Comparison of ENCODE assay signal across 1 cellular context in the genomic region with DNA sequence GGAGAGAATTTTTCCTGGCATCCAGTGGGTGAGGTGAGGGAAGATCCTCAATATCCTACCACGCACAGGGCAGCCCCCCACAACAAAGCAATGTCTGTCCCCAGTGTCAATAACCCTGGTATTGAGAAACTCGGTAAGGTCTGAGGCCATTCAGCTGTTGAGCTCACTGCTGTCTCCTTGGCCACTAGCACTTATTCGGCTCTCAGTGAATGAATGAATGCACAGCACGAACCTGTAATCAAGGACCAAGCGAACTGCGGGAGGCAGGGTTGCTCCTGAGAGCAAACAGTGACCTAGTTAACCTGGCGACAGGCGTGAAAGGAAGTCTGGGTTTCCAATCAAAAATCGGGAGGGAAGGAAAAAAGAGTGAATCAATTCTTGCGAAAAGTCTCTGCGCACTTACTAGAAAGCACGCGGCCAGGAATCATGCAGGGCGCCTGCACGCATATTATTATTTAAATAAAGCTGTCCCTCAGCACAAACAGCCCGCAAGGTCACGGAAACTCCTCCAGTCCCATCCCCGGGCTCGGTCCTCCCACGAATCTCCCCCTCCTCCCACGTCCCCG.
A peak's percentile ranks its signal among the peaks of the same experiment; 100 is the strongest.
TF ChIP-seq lines count a peak whose summit lies in the region.

No MANE protein-coding gene starts in this region.

TF ChIP-seq in HepG2, 621 proteins besides CTCF, POLR2A, EP300 and RAD21 (continued from another document and continues in another):
- TF ChIP-seq, protein P1, sequence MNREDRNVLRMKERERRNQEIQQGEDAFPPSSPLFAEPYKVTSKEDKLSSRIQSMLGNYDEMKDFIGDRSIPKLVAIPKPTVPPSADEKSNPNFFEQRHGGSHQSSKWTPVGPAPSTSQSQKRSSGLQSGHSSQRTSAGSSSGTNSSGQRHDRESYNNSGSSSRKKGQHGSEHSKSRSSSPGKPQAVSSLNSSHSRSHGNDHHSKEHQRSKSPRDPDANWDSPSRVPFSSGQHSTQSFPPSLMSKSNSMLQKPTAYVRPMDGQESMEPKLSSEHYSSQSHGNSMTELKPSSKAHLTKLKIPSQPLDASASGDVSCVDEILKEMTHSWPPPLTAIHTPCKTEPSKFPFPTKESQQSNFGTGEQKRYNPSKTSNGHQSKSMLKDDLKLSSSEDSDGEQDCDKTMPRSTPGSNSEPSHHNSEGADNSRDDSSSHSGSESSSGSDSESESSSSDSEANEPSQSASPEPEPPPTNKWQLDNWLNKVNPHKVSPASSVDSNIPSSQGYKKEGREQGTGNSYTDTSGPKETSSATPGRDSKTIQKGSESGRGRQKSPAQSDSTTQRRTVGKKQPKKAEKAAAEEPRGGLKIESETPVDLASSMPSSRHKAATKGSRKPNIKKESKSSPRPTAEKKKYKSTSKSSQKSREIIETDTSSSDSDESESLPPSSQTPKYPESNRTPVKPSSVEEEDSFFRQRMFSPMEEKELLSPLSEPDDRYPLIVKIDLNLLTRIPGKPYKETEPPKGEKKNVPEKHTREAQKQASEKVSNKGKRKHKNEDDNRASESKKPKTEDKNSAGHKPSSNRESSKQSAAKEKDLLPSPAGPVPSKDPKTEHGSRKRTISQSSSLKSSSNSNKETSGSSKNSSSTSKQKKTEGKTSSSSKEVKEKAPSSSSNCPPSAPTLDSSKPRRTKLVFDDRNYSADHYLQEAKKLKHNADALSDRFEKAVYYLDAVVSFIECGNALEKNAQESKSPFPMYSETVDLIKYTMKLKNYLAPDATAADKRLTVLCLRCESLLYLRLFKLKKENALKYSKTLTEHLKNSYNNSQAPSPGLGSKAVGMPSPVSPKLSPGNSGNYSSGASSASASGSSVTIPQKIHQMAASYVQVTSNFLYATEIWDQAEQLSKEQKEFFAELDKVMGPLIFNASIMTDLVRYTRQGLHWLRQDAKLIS (CRISPR knock-in tag; IDR thresholded peaks at IDR 0.05) = no peak
- TF ChIP-seq ETV5 (CRISPR knock-in tag; IDR thresholded peaks at IDR 0.05; ENCODE audit: borderline replicate concordance) (peak; percentile 23; the same call in 1 of the 2 replicates), ZNF543 (CRISPR knock-in tag; IDR thresholded peaks at IDR 0.05) (0 out of 2 replicates have a peak, but pooled peaks have one; percentile 30), ARHGAP35 (CRISPR knock-in tag; IDR thresholded peaks at IDR 0.05; ENCODE audit: borderline replicate concordance) (no peak), ZNF616 (CRISPR knock-in tag; IDR thresholded peaks at IDR 0.05; ENCODE audit: low read depth) (0 out of 2 replicates have a peak, but pooled peaks have one; percentile 6), MIER2 (CRISPR knock-in tag; IDR thresholded peaks at IDR 0.05) (no peak), EEA1 (CRISPR knock-in tag; IDR thresholded peaks at IDR 0.05; ENCODE audit: borderline replicate concordance) (0 out of 2 replicates have a peak, but pooled peaks have one; percentile 58), IKZF1 (IDR thresholded peaks at IDR 0.05) (no peak), ZNF569 (CRISPR knock-in tag; IDR thresholded peaks at IDR 0.05; ENCODE audit: borderline replicate concordance) (no peak), MYC (CRISPR knock-in tag; IDR thresholded peaks at IDR 0.05; ENCODE audit: borderline replicate concordance) (peak; percentile 46; the same call in 1 of the 2 replicates), ZNF678 (CRISPR knock-in tag; IDR thresholded peaks at IDR 0.05) (no peak), ZBTB38 (CRISPR knock-in tag; IDR thresholded peaks at IDR 0.05) (peak; percentile 70; the same call in 1 of the 2 replicates), SAP130 (CRISPR knock-in tag; IDR thresholded peaks at IDR 0.05; ENCODE audit: low read depth) (peak; percentile 52; the same call in 1 of the 2 replicates), ZKSCAN5 (CRISPR knock-in tag; IDR thresholded peaks at IDR 0.05) (0 out of 2 replicates have a peak, but pooled peaks have one; percentile 18), ZNF792 (CRISPR knock-in tag; IDR thresholded peaks at IDR 0.05) (0 out of 2 replicates have a peak, but pooled peaks have one; percentile 19), ZNF382 (CRISPR knock-in tag; IDR thresholded peaks at IDR 0.05; ENCODE audit: borderline replicate concordance) (no peak), RFX5 (IDR thresholded peaks at IDR 0.05; ENCODE audit: low read depth, low read length) (peak; percentile 9; the same call in 1 of the 2 replicates), CEBPB (IDR thresholded peaks at IDR 0.05; ENCODE audit: borderline replicate concordance, low read depth, low read length) (peak; percentile 50; the same call in 1 of the 2 replicates)
- TF ChIP-seq, protein P2, sequence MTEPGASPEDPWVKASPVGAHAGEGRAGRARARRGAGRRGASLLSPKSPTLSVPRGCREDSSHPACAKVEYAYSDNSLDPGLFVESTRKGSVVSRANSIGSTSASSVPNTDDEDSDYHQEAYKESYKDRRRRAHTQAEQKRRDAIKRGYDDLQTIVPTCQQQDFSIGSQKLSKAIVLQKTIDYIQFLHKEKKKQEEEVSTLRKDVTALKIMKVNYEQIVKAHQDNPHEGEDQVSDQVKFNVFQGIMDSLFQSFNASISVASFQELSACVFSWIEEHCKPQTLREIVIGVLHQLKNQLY (CRISPR knock-in tag; IDR thresholded peaks at IDR 0.05) = no peak
- TF ChIP-seq, protein P3, sequence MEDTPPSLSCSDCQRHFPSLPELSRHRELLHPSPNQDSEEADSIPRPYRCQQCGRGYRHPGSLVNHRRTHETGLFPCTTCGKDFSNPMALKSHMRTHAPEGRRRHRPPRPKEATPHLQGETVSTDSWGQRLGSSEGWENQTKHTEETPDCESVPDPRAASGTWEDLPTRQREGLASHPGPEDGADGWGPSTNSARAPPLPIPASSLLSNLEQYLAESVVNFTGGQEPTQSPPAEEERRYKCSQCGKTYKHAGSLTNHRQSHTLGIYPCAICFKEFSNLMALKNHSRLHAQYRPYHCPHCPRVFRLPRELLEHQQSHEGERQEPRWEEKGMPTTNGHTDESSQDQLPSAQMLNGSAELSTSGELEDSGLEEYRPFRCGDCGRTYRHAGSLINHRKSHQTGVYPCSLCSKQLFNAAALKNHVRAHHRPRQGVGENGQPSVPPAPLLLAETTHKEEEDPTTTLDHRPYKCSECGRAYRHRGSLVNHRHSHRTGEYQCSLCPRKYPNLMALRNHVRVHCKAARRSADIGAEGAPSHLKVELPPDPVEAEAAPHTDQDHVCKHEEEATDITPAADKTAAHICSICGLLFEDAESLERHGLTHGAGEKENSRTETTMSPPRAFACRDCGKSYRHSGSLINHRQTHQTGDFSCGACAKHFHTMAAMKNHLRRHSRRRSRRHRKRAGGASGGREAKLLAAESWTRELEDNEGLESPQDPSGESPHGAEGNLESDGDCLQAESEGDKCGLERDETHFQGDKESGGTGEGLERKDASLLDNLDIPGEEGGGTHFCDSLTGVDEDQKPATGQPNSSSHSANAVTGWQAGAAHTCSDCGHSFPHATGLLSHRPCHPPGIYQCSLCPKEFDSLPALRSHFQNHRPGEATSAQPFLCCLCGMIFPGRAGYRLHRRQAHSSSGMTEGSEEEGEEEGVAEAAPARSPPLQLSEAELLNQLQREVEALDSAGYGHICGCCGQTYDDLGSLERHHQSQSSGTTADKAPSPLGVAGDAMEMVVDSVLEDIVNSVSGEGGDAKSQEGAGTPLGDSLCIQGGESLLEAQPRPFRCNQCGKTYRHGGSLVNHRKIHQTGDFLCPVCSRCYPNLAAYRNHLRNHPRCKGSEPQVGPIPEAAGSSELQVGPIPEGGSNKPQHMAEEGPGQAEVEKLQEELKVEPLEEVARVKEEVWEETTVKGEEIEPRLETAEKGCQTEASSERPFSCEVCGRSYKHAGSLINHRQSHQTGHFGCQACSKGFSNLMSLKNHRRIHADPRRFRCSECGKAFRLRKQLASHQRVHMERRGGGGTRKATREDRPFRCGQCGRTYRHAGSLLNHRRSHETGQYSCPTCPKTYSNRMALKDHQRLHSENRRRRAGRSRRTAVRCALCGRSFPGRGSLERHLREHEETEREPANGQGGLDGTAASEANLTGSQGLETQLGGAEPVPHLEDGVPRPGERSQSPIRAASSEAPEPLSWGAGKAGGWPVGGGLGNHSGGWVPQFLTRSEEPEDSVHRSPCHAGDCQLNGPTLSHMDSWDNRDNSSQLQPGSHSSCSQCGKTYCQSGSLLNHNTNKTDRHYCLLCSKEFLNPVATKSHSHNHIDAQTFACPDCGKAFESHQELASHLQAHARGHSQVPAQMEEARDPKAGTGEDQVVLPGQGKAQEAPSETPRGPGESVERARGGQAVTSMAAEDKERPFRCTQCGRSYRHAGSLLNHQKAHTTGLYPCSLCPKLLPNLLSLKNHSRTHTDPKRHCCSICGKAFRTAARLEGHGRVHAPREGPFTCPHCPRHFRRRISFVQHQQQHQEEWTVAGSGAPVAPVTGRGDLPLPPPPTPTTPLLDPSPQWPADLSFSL (CRISPR knock-in tag; IDR thresholded peaks at IDR 0.05) = no peak
- TF ChIP-seq, protein P4, sequence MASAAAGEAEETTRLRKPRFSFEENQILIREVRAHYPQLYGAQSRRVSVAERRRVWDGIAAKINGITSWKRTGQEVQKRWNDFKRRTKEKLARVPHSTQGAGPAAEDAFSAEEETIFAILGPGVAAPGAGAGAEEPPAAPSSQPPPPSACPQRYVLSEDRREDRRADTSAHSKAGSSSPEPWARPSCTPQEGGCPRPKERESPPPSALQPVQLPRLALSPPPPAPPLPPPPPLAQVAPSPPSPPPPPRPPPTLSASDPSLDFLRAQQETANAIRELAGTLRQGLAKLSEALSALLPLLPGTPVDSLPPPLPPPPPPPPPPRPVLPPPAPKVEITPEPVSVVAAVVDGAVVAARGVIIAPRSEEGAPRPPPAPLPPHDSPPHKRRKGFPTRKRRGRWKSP (CRISPR knock-in tag; IDR thresholded peaks at IDR 0.05) = no peak
- TF ChIP-seq, protein P5, sequence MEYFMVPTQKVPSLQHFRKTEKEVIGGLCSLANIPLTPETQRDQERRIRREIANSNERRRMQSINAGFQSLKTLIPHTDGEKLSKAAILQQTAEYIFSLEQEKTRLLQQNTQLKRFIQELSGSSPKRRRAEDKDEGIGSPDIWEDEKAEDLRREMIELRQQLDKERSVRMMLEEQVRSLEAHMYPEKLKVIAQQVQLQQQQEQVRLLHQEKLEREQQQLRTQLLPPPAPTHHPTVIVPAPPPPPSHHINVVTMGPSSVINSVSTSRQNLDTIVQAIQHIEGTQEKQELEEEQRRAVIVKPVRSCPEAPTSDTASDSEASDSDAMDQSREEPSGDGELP (IDR thresholded peaks at IDR 0.05; ENCODE audit: borderline replicate concordance, low read depth) = peak; percentile 78; the same call in 1 of the 2 replicates
- TF ChIP-seq, protein P6, sequence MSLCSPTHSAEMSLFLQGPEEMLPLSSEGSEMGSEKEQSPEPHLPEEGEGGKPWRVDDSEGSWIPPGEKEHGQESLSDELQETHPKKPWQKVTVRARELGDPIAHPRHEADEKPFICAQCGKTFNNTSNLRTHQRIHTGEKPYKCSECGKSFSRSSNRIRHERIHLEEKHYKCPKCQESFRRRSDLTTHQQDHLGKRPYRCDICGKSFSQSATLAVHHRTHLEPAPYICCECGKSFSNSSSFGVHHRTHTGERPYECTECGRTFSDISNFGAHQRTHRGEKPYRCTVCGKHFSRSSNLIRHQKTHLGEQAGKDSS (CRISPR knock-in tag; IDR thresholded peaks at IDR 0.05; ENCODE audit: borderline replicate concordance, low read depth) = 0 out of 2 replicates have a peak, but pooled peaks have one; percentile 32
- TF ChIP-seq, protein P7, sequence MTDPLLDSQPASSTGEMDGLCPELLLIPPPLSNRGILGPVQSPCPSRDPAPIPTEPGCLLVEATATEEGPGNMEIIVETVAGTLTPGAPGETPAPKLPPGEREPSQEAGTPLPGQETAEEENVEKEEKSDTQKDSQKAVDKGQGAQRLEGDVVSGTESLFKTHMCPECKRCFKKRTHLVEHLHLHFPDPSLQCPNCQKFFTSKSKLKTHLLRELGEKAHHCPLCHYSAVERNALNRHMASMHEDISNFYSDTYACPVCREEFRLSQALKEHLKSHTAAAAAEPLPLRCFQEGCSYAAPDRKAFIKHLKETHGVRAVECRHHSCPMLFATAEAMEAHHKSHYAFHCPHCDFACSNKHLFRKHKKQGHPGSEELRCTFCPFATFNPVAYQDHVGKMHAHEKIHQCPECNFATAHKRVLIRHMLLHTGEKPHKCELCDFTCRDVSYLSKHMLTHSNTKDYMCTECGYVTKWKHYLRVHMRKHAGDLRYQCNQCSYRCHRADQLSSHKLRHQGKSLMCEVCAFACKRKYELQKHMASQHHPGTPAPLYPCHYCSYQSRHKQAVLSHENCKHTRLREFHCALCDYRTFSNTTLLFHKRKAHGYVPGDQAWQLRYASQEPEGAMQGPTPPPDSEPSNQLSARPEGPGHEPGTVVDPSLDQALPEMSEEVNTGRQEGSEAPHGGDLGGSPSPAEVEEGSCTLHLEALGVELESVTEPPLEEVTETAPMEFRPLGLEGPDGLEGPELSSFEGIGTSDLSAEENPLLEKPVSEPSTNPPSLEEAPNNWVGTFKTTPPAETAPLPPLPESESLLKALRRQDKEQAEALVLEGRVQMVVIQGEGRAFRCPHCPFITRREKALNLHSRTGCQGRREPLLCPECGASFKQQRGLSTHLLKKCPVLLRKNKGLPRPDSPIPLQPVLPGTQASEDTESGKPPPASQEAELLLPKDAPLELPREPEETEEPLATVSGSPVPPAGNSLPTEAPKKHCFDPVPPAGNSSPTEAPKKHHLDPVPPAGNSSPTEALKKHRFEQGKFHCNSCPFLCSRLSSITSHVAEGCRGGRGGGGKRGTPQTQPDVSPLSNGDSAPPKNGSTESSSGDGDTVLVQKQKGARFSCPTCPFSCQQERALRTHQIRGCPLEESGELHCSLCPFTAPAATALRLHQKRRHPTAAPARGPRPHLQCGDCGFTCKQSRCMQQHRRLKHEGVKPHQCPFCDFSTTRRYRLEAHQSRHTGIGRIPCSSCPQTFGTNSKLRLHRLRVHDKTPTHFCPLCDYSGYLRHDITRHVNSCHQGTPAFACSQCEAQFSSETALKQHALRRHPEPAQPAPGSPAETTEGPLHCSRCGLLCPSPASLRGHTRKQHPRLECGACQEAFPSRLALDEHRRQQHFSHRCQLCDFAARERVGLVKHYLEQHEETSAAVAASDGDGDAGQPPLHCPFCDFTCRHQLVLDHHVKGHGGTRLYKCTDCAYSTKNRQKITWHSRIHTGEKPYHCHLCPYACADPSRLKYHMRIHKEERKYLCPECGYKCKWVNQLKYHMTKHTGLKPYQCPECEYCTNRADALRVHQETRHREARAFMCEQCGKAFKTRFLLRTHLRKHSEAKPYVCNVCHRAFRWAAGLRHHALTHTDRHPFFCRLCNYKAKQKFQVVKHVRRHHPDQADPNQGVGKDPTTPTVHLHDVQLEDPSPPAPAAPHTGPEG (CRISPR knock-in tag; IDR thresholded peaks at IDR 0.05) = no peak
- TF ChIP-seq, protein P8, sequence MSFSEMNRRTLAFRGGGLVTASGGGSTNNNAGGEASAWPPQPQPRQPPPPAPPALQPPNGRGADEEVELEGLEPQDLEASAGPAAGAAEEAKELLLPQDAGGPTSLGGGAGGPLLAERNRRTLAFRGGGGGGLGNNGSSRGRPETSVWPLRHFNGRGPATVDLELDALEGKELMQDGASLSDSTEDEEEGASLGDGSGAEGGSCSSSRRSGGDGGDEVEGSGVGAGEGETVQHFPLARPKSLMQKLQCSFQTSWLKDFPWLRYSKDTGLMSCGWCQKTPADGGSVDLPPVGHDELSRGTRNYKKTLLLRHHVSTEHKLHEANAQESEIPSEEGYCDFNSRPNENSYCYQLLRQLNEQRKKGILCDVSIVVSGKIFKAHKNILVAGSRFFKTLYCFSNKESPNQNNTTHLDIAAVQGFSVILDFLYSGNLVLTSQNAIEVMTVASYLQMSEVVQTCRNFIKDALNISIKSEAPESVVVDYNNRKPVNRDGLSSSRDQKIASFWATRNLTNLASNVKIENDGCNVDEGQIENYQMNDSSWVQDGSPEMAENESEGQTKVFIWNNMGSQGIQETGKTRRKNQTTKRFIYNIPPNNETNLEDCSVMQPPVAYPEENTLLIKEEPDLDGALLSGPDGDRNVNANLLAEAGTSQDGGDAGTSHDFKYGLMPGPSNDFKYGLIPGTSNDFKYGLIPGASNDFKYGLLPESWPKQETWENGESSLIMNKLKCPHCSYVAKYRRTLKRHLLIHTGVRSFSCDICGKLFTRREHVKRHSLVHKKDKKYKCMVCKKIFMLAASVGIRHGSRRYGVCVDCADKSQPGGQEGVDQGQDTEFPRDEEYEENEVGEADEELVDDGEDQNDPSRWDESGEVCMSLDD (CRISPR knock-in tag; IDR thresholded peaks at IDR 0.05; ENCODE audit: borderline replicate concordance) = no peak
